ENCODE assay signal across 8 cellular contexts in genomic region chr21:42496839-42497202, GRCh38. TPM values are rescaled to one million over a fixed set of nuclear protein-coding genes. Genes with fewer than 3 reads are reported as not detected.
DNase-seq lines count a peak whose midpoint lies in the region; ATAC-seq, FAIRE-seq and TF ChIP-seq lines count a peak whose summit lies in the region.

No MANE protein-coding gene starts in this region.

- H3K4me1 Mint-ChIP-seq in neural progenitor cell: peaks cover 32% of the 10 kb centered on the region

- H4K20me1 ChIP-seq in OCI-LY3 (ENCODE audit: insufficient read depth, low read length) (no peaks in the 10 kb centered on the region), endothelial cell of umbilical vein (replicated peaks; ENCODE audit: control insufficient read depth, extremely low read depth, insufficient read depth, low read length) (no peaks in the 10 kb centered on the region), neural progenitor cell (ENCODE audit: low read depth) (no peaks in the 10 kb centered on the region)

- dilution Hi-C loops in endothelial cell of umbilical vein (cut with MboI; ENCODE audit: extremely low pct_ligation_motif_present, low sequenced_read_pairs): no loop called here

- H3K4me2 ChIP-seq in OCI-LY3 (ENCODE audit: low read length): peak overlapping the region; percentile 83
- H3K4me2 ChIP-seq in endothelial cell of umbilical vein (ENCODE audit: insufficient read depth, low read length): peak overlapping the region; percentile 87
- H3K4me2 ChIP-seq in neural progenitor cell: peak overlapping the region; percentile 85

- H3K9ac ChIP-seq in OCI-LY3 (ENCODE audit: low read length) (peak overlapping the region; percentile 73), endothelial cell of umbilical vein (replicated peaks; ENCODE audit: extremely low read depth, insufficient read depth, low read length) (peak overlapping the region; percentile 47), neural progenitor cell (peak overlapping the region; percentile 39)

- H3K27ac Mint-ChIP-seq in neural progenitor cell: peak overlapping the region; percentile 22

- H3K27me3 ChIP-seq in OCI-LY3 (ENCODE audit: low read depth, low read length) (no peaks in the 10 kb centered on the region), endothelial cell of umbilical vein (ENCODE audit: control insufficient read depth in 2 of 2, insufficient read depth in 2 of 2, low read length in 2 of 2) (peaks cover 2 to 4% of the 10 kb centered on the region in 2 experiments), neural progenitor cell (peaks cover 11% of the 10 kb centered on the region)

- no peaks in the 10 kb centered on the region for H3K36me3 Mint-ChIP-seq in neural progenitor cell

- ATAC-seq in GM18873 (IDR thresholded peaks at IDR 0.05; ENCODE audit: low FRiP score, unreplicated experiment): no peak
- ATAC-seq in HG03135 (IDR thresholded peaks at IDR 0.05; ENCODE audit: unreplicated experiment): no peak

- peak; percentile 51 for FAIRE-seq in GM12891 (lab: Jason Lieb, UNC)
- FAIRE-seq in endothelial cell of umbilical vein (lab: Jason Lieb, UNC): no peak

- H3K79me2 ChIP-seq in OCI-LY3 (ENCODE audit: low read length) (no peaks in the 10 kb centered on the region), endothelial cell of umbilical vein (ENCODE audit: control insufficient read depth, insufficient read depth, low read length) (no peaks in the 10 kb centered on the region), neural progenitor cell (ENCODE audit: low read depth) (no peaks in the 10 kb centered on the region)

- peak overlapping the region; percentile 66; the same call in 1 of the 2 replicates for H2AFZ ChIP-seq in OCI-LY3 (ENCODE audit: low read depth, low read length)
- peak overlapping the region; percentile 97 for H2AFZ ChIP-seq in endothelial cell of umbilical vein (ENCODE audit: low read depth, low read length)
- H2AFZ ChIP-seq in neural progenitor cell (replicated peaks): peak overlapping the region; percentile 78

- POLR2A ChIA-PET in endothelial cell of umbilical vein (lab: Charles Lee): no interaction called here

- TF ChIP-seq POLR2A in GM12891 (IDR thresholded peaks at IDR 0.05; ENCODE audit: low read depth, low read length): no peak
- no peak for TF ChIP-seq POLR2A in endothelial cell of umbilical vein (IDR thresholded peaks at IDR 0.05; ENCODE audit: low read depth, low read length)

- H3K4me3 Mint-ChIP-seq in neural progenitor cell: peak overlapping the region; percentile 86

- no peaks in the 10 kb centered on the region for H3K9me1 ChIP-seq in endothelial cell of umbilical vein (replicated peaks; ENCODE audit: control insufficient read depth, extremely low read depth, insufficient read depth, low read length)

- intact Hi-C loops in endothelial cell of umbilical vein (cut with micrococcal nuclease): loop anchor here (1.0 kb wide), 1 partner anchor 47 kb away; no protein-coding TSS in a partner anchor

- peaks cover 10% of the 10 kb centered on the region for H3K4me1 ChIP-seq in OCI-LY3 (ENCODE audit: low read length)
- peaks cover 13% of the 10 kb centered on the region for H3K4me1 ChIP-seq in endothelial cell of umbilical vein (ENCODE audit: control insufficient read depth, extremely low read depth, insufficient read depth, low read length)
- H3K4me1 ChIP-seq in neural progenitor cell: peaks cover 21% of the 10 kb centered on the region

- TF ChIP-seq CTCF in OCI-LY3 (IDR thresholded peaks at IDR 0.05; ENCODE audit: low read depth, low read length) (no peak), endothelial cell of umbilical vein (IDR thresholded peaks at IDR 0.05; ENCODE audit: extremely low read depth in 1 of 2, insufficient read depth in 1 of 2, low read depth in 1 of 2, low read length in 2 of 2) (no peak), neural progenitor cell (IDR thresholded peaks at IDR 0.05) (no peak)

- DNase-seq in GM12891 (ENCODE audit: insufficient read length, low spot score) (no peak), endothelial cell of umbilical vein (ENCODE audit: low read depth, low spot score) (no peak), neural progenitor cell (ENCODE audit: low spot score) (peak; percentile 60), foreskin melanocyte (no peak), retina (no peak)

- no peaks in the 10 kb centered on the region for H3K9me3 Mint-ChIP-seq in neural progenitor cell

- H3K27me3 Mint-ChIP-seq in neural progenitor cell (ENCODE audit: insufficient read depth, low read depth): peaks cover 4% of the 10 kb centered on the region

- no peaks in the 10 kb centered on the region for H3K9me3 ChIP-seq in OCI-LY3 (ENCODE audit: insufficient read depth, low read length)
- no peaks in the 10 kb centered on the region for H3K9me3 ChIP-seq in endothelial cell of umbilical vein (replicated peaks; ENCODE audit: control insufficient read depth, insufficient read depth, low read length)
- H3K9me3 ChIP-seq in neural progenitor cell (ENCODE audit: low read depth): no peaks in the 10 kb centered on the region

- TSS peak; percentile 80 for BruUV-seq in endothelial cell of umbilical vein (replicated peaks; lab: Mats Ljungman, UMichigan)

- CTCF ChIA-PET in endothelial cell of umbilical vein (lab: Charles Lee): no interaction called here

- H3K4me3 ChIP-seq in OCI-LY3 (ENCODE audit: low read length) (peak overlapping the region; percentile 92), endothelial cell of umbilical vein (replicated peaks in 1 of 3; ENCODE audit: insufficient read depth in 1 of 3, low read depth in 1 of 3, low read length in 3 of 3) (peak overlapping the region in 2 of 3 experiments; percentile 27 to 42), neural progenitor cell (peak overlapping the region; percentile 63)

- H3K27ac ChIP-seq in OCI-LY3 (ENCODE audit: low read length) (no peak overlapping the region), endothelial cell of umbilical vein (ENCODE audit: insufficient read depth, low read depth, low read length) (peak overlapping the region; percentile 14), neural progenitor cell (peak overlapping the region; percentile 26)

- H3F3A ChIP-seq in neural progenitor cell (ENCODE audit: low read depth): peaks cover 16% of the 10 kb centered on the region

- no peaks in the 10 kb centered on the region for H3K36me3 ChIP-seq in OCI-LY3 (replicated peaks; ENCODE audit: low read depth, low read length)
- H3K36me3 ChIP-seq in endothelial cell of umbilical vein (ENCODE audit: control insufficient read depth in 2 of 2, extremely low read depth in 1 of 2, insufficient read depth in 2 of 2, low read length in 2 of 2): no peaks in the 10 kb centered on the region
- no peaks in the 10 kb centered on the region for H3K36me3 ChIP-seq in neural progenitor cell

TF ChIP-seq in GM12891, 5 proteins besides CTCF, POLR2A, EP300 and RAD21:
- TF ChIP-seq TAF1 (IDR thresholded peaks at IDR 0.05; ENCODE audit: low read depth, low read length) (no peak), POLR2AphosphoS5 (IDR thresholded peaks at IDR 0.05; ENCODE audit: low read depth, low read length) (no peak), SPI1 (IDR thresholded peaks at IDR 0.05; ENCODE audit: low read depth, low read length) (no peak), PAX5 (IDR thresholded peaks at IDR 0.05; ENCODE audit: insufficient read depth, low read length, severe bottlenecking) (no peak), POU2F2 (IDR thresholded peaks at IDR 0.05; ENCODE audit: low read depth, low read length) (no peak)

TF ChIP-seq in endothelial cell of umbilical vein, 7 proteins besides CTCF, POLR2A, EP300 and RAD21:
- TF ChIP-seq MYC (IDR thresholded peaks at IDR 0.05; ENCODE audit: low read depth, low read length): no peak
- TF ChIP-seq EZH2 (IDR thresholded peaks at IDR 0.05; ENCODE audit: borderline replicate concordance, low read depth, low read length, severe bottlenecking): no peak
- TF ChIP-seq FOS (IDR thresholded peaks at IDR 0.05; ENCODE audit: borderline replicate concordance, insufficient read depth, low read length): no peak
- no peak for TF ChIP-seq JUN (IDR thresholded peaks at IDR 0.05; ENCODE audit: borderline replicate concordance, insufficient read depth, insufficient read length, low read depth)
- no peak for TF ChIP-seq GATA2 (IDR thresholded peaks at IDR 0.05; ENCODE audit: insufficient read depth, insufficient read length, low read depth, low read length)
- no peak for TF ChIP-seq POLR2AphosphoS5 (IDR thresholded peaks at IDR 0.05; ENCODE audit: insufficient read depth, low read depth, low read length)
- no peak for TF ChIP-seq MAX (IDR thresholded peaks at IDR 0.05; ENCODE audit: insufficient read depth, insufficient read length)

RNA-seq across cellular contexts. Expression of gene RSPH1, which starts 0.8 kb away (rescaled TPM):
- 2.6 TPM for polyA plus RNA-seq in GM12891 (2012; ENCODE audit: low read depth, missing spikeins)
- total RNA-seq in endothelial cell of umbilical vein (not detected in 2 replicates), neural progenitor cell (ENCODE audit: low replicate concordance) (0.04 and 0.34 TPM in 2 replicates)
- polyA plus RNA-seq in endothelial cell of umbilical vein: 0.08 TPM in 1 of 2 replicates, not detected in the other
- 0.07 and 0.08 TPM in 2 replicates for polyA plus RNA-seq in endothelial cell of umbilical vein (2011; cell fraction: cytosol; rRNA removed)
- 0.13 and 0.20 TPM in 2 replicates for polyA plus RNA-seq in endothelial cell of umbilical vein (2011; cell fraction: nucleus; rRNA removed)
- 0.12 and 0.44 TPM in 2 replicates for polyA plus RNA-seq in endothelial cell of umbilical vein (2012)
- not detected in 2 replicates for polyA minus RNA-seq in endothelial cell of umbilical vein
- not detected for polyA minus RNA-seq in endothelial cell of umbilical vein (2011; cell fraction: cytosol; rRNA and poly(A)+ RNA removed)
- polyA minus RNA-seq in endothelial cell of umbilical vein (2011; cell fraction: nucleus; rRNA and poly(A)+ RNA removed): not detected in 2 replicates

RNA-seq across cellular contexts. Expression of gene SLC37A1, which starts 16.8 kb away (rescaled TPM):
- 14.0 TPM for polyA plus RNA-seq in GM12891 (2012; ENCODE audit: low read depth, missing spikeins)
- total RNA-seq in endothelial cell of umbilical vein (7.6 and 11.2 TPM in 2 replicates), neural progenitor cell (ENCODE audit: low replicate concordance) (1.2 and 6.1 TPM in 2 replicates)
- 4.6 and 4.7 TPM in 2 replicates for polyA plus RNA-seq in endothelial cell of umbilical vein
- 4.1 and 5.0 TPM in 2 replicates for polyA plus RNA-seq in endothelial cell of umbilical vein (2011; cell fraction: cytosol; rRNA removed)
- polyA plus RNA-seq in endothelial cell of umbilical vein (2011; cell fraction: nucleus; rRNA removed): 8.0 and 9.1 TPM in 2 replicates
- 9.5 and 16.5 TPM in 2 replicates for polyA plus RNA-seq in endothelial cell of umbilical vein (2012)
- polyA minus RNA-seq in endothelial cell of umbilical vein: 5.4 and 9.8 TPM in 2 replicates
- polyA minus RNA-seq in endothelial cell of umbilical vein (2011; cell fraction: cytosol; rRNA and poly(A)+ RNA removed): 7.1 TPM
- polyA minus RNA-seq in endothelial cell of umbilical vein (2011; cell fraction: nucleus; rRNA and poly(A)+ RNA removed): 6.2 and 9.9 TPM in 2 replicates

Comparison
In these comparisons a context has a peak if more than half of its experiments do, and no peak if none do; other contexts are left out.
1. H3K4me3 ChIP-seq: peak in every context shown above with its lines; median percentile 92 in OCI-LY3; 63 in neural progenitor cell; 34 in endothelial cell of umbilical vein.